In genomic region chr3:157129782-157130137, GRCh38 we compare ENCODE assay signal across 1 cellular context.
A peak's percentile ranks its signal among the peaks of the same experiment; 100 is the strongest.
TF ChIP-seq lines count a peak whose summit lies in the region.

No MANE protein-coding gene starts in this region.

TF ChIP-seq in H1, 55 proteins besides CTCF, POLR2A, EP300 and RAD21:
- TF ChIP-seq TBP (IDR thresholded peaks at IDR 0.05; ENCODE audit: low read depth, low read length) (no peak), ASH2L (IDR thresholded peaks at IDR 0.05; ENCODE audit: low read length) (peak; percentile 10), MAX (IDR thresholded peaks at IDR 0.05) (peak; percentile 78), E2F6 (IDR thresholded peaks at IDR 0.05) (0 out of 2 replicates have a peak, but pooled peaks have one; percentile 35)
TF ChIP-seq in H1: peak in this region for 3.
